Comparison of ENCODE assay signal across 21 cellular contexts in the genomic region with DNA sequence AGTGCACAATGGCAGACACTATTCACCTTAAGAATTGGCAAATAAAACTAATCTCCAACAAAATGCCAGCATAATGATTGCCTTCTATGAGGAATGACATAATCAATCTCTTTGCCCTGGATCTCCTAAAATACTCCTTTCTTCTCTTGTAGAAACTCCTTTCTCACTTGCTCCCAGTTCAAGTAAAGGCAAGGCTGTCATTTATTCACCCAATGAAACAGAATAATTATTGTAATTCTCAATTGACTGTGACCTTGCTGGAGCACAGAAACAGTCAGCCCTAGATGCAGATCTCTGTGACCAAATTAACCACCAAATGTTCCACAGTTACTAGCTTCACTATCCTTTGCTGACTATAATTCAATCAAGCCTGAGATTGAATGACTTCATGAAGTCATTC.
DNase-seq lines count a peak whose midpoint lies in the region; ATAC-seq lines count a peak whose summit lies in the region.
"Had no signal": no experiment of that assay in that cellular context is flagged by ENCODE, and none has a peak within 500 bp of the region (broad histone marks: within the 10 kb centered on the region; RNA-seq: fewer than 3 reads in every experiment).

No MANE protein-coding gene starts in this region.

- peak; percentile 16 for DNase-seq in DMS79 treated with DMSO at 0.1 percent for 48 hours (lab: John Stamatoyannopoulos, UW)
- DNase-seq in NCI-H69 (lab: John Stamatoyannopoulos, UW), result peak; percentile 88
- DNase-seq in kidney tubule cell (ENCODE audit: low spot score), result peak; percentile 29
- DNase-seq in AG08395 (ENCODE audit: low spot score), result no peak
- no peak for DNase-seq in HCEC 1CT
- DNase-seq: Calu3; CD8-positive, alpha-beta memory T cell; KBM-7; MG63; NCI-H1105 treated with DMSO at 0.1 percent for 48 hours; NCI-H146; NCI-H1930; NCI-H2107; NCI-H446; NCI-H524 treated with DMSO at 0.1 percent for 48 hours; NCI-H82; NK-92 treated with Interleukin-12 subunit alpha and Interleukin-12 subunit beta, amount 100 ng/mL, for 24 hours; Peyer's patch; T-cell had no signal

- ATAC-seq in HG03025 (IDR thresholded peaks at IDR 0.05; ENCODE audit: low FRiP score, unreplicated experiment) (no peak), GM21717 (IDR thresholded peaks at IDR 0.05; ENCODE audit: unreplicated experiment) (no peak)
- ATAC-seq: T-cell had no signal

Comparison
In these comparisons a context has a peak if more than half of its experiments do, and no peak if none do; other contexts are left out.
1. DNase-seq: peak in DMS79 treated with DMSO at 0.1 percent for 48 hours (single experiment), NCI-H69 (single experiment) and kidney tubule cell (single experiment); none in AG08395 (single experiment) and HCEC 1CT (single experiment).